In genomic region chr2:26814072-26814765, GRCh38 we compare ENCODE assay signal across 1 cellular context. TPM values are rescaled to one million over a fixed set of nuclear protein-coding genes. Genes with fewer than 3 reads are reported as not detected.
"Had no signal": no experiment of that assay in that cellular context is flagged by ENCODE, and none has a peak within 500 bp of the region (broad histone marks: within the 10 kb centered on the region; RNA-seq: fewer than 3 reads in every experiment).

No MANE protein-coding gene starts in this region.

RNA-seq across cellular contexts. Expression of gene DPYSL5, which starts 33.7 kb away (rescaled TPM):
- total RNA-seq: GM12878 had no signal
- polyA plus RNA-seq: GM12878 had no signal
